In genomic region chr11:125111341-125112234, GRCh38 we compare ENCODE assay signal across 1 cellular context.
TF ChIP-seq lines count a peak whose summit lies in the region.

TMEM218 (minus strand) TSS chr11:125111626; CDS start chr11:125102241, 9,385 bp downstream.

TF ChIP-seq in HepG2, 621 proteins besides CTCF, POLR2A, EP300 and RAD21 (continued from another document and continues in another):
- 0 out of 2 replicates have a peak, but pooled peaks have one; percentile 62 for TF ChIP-seq IRF9 (CRISPR knock-in tag; IDR thresholded peaks at IDR 0.05; ENCODE audit: borderline replicate concordance)
- TF ChIP-seq ZNF574 (CRISPR knock-in tag; IDR thresholded peaks at IDR 0.05) = peak; percentile 96
- no peak for TF ChIP-seq ZNF75D (CRISPR knock-in tag; IDR thresholded peaks at IDR 0.05; ENCODE audit: borderline replicate concordance)
- 0 out of 2 replicates have a peak, but pooled peaks have one; percentile 39 for TF ChIP-seq GATA4 (IDR thresholded peaks at IDR 0.05; ENCODE audit: borderline replicate concordance, low read depth)
- TF ChIP-seq TFDP2 (CRISPR knock-in tag; IDR thresholded peaks at IDR 0.05) = 0 out of 2 replicates have a peak, but pooled peaks have one; percentile 60
- TF ChIP-seq NRL (CRISPR knock-in tag; IDR thresholded peaks at IDR 0.05; ENCODE audit: borderline replicate concordance) = no peak
- 0 out of 2 replicates have a peak, but pooled peaks have one; percentile 13 for TF ChIP-seq ZIK1 (CRISPR knock-in tag; IDR thresholded peaks at IDR 0.05; ENCODE audit: borderline replicate concordance, low read depth)
- TF ChIP-seq ZNF441 (CRISPR knock-in tag; IDR thresholded peaks at IDR 0.05; ENCODE audit: borderline replicate concordance) = no peak; the same call in 1 of the 2 replicates
- TF ChIP-seq ZNF234 (CRISPR knock-in tag; conservative IDR thresholded peaks at IDR 0.05) = no peak
- TF ChIP-seq RXRB (CRISPR knock-in tag; IDR thresholded peaks at IDR 0.05; ENCODE audit: borderline replicate concordance) = 0 out of 2 replicates have a peak, but pooled peaks have one; percentile 9
- no peak for TF ChIP-seq ZSCAN12 (CRISPR knock-in tag; IDR thresholded peaks at IDR 0.05)
- no peak for TF ChIP-seq NR3C1 (CRISPR knock-in tag; IDR thresholded peaks at IDR 0.05)
- TF ChIP-seq FOXO4 (CRISPR knock-in tag; conservative IDR thresholded peaks at IDR 0.05) = 0 out of 2 replicates have a peak, but pooled peaks have one; percentile 72
- TF ChIP-seq ELF1 (CRISPR knock-in tag; IDR thresholded peaks at IDR 0.05) = peak; percentile 65
- TF ChIP-seq NAIF1 (CRISPR knock-in tag; IDR thresholded peaks at IDR 0.05; ENCODE audit: borderline replicate concordance) = 0 out of 2 replicates have a peak, but pooled peaks have one; percentile 42
- no peak for TF ChIP-seq ZNF496 (CRISPR knock-in tag; IDR thresholded peaks at IDR 0.05; ENCODE audit: insufficient replicate concordance)
- peak; percentile 60 for TF ChIP-seq ZNF501 (CRISPR knock-in tag; IDR thresholded peaks at IDR 0.05)
- TF ChIP-seq ZNF281 (CRISPR knock-in tag; IDR thresholded peaks at IDR 0.05; ENCODE audit: borderline replicate concordance) = no peak
- peak; percentile 81; the same call in 1 of the 2 replicates for TF ChIP-seq THAP9 (CRISPR knock-in tag; IDR thresholded peaks at IDR 0.05; ENCODE audit: borderline replicate concordance)
- no peak for TF ChIP-seq ZNF761 (CRISPR knock-in tag; conservative IDR thresholded peaks at IDR 0.05)
- TF ChIP-seq ESRRA (CRISPR knock-in tag; IDR thresholded peaks at IDR 0.05; ENCODE audit: low read depth) = no peak
- TF ChIP-seq GTF2F1 (IDR thresholded peaks at IDR 0.05; ENCODE audit: low read length) = no peak
- peak; percentile 51 for TF ChIP-seq TEAD3 (CRISPR knock-in tag; optimal IDR thresholded peaks at IDR 0.05; ENCODE audit: borderline replicate concordance)
- no peak for TF ChIP-seq SMARCE1 (IDR thresholded peaks at IDR 0.05; ENCODE audit: borderline replicate concordance)
- no peak; the same call in 1 of the 2 replicates for TF ChIP-seq ZNF766 (CRISPR knock-in tag; IDR thresholded peaks at IDR 0.05; ENCODE audit: borderline replicate concordance)
- no peak for TF ChIP-seq NKX3-1 (CRISPR knock-in tag; IDR thresholded peaks at IDR 0.05)
- no peak for TF ChIP-seq NFIC (IDR thresholded peaks at IDR 0.05; ENCODE audit: low read length)
- TF ChIP-seq MAFF (IDR thresholded peaks at IDR 0.05; ENCODE audit: low read depth, low read length) = no peak
- TF ChIP-seq FOXK2 (IDR thresholded peaks at IDR 0.05) = no peak
- TF ChIP-seq AKAP8 (CRISPR knock-in tag; IDR thresholded peaks at IDR 0.05) = no peak
- TF ChIP-seq PHF20 (CRISPR knock-in tag; IDR thresholded peaks at IDR 0.05) = peak; percentile 79
- 0 out of 2 replicates have a peak, but pooled peaks have one; percentile 25 for TF ChIP-seq ZNF816 (CRISPR knock-in tag; IDR thresholded peaks at IDR 0.05; ENCODE audit: borderline replicate concordance)
- TF ChIP-seq THAP7 (CRISPR knock-in tag; IDR thresholded peaks at IDR 0.05) = no peak
- TF ChIP-seq ATF6 (CRISPR knock-in tag; conservative IDR thresholded peaks at IDR 0.05) = no peak
- peak; percentile 43; the same call in 1 of the 2 replicates for TF ChIP-seq ZBTB38 (CRISPR knock-in tag; IDR thresholded peaks at IDR 0.05)
- peak; percentile 55; the same call in 1 of the 2 replicates for TF ChIP-seq ZNF280D (CRISPR knock-in tag; IDR thresholded peaks at IDR 0.05)
- TF ChIP-seq HIVEP1 (CRISPR knock-in tag; IDR thresholded peaks at IDR 0.05) = 0 out of 2 replicates have a peak, but pooled peaks have one; percentile 34
- 0 out of 2 replicates have a peak, but pooled peaks have one; percentile 47 for TF ChIP-seq ZNF607 (CRISPR knock-in tag; IDR thresholded peaks at IDR 0.05; ENCODE audit: borderline replicate concordance)
- no peak for TF ChIP-seq BCL6 (CRISPR knock-in tag; IDR thresholded peaks at IDR 0.05)
- 0 out of 2 replicates have a peak, but pooled peaks have one; percentile 22 for TF ChIP-seq NCOA1 (CRISPR knock-in tag; IDR thresholded peaks at IDR 0.05)
- no peak for TF ChIP-seq ZNF317 (CRISPR knock-in tag; IDR thresholded peaks at IDR 0.05)
- peak; percentile 60; the same call in 1 of the 2 replicates for TF ChIP-seq EHMT2 (IDR thresholded peaks at IDR 0.05; ENCODE audit: borderline replicate concordance, low read depth, low read length)
- no peak for TF ChIP-seq CHCHD3 (CRISPR knock-in tag; IDR thresholded peaks at IDR 0.05)
